ENCODE assay signal across 9 cellular contexts in the genomic region with DNA sequence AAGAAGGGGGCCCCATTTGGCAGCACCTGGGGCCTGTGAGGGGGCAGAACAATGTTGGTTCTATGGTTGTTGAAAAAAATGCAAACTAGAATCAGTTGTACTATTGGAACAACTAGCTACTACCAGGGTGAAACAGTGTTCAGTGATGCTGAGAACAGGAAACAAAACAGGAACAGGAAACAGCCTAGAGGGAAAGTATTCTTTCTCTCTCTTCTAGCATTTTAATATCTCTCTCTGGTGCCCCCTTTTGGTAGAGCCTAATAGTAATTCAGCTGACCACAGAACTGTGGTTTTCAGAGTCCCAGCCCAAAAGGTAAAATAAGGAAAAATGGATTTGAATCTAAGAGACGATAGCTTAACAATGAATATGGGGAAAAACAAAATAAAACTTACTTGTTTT.
A peak's percentile ranks its signal among the peaks of the same experiment; 100 is the strongest.
DNase-seq lines count a peak whose midpoint lies in the region; ATAC-seq, FAIRE-seq and TF ChIP-seq lines count a peak whose summit lies in the region.
"Had no signal": no experiment of that assay in that cellular context is flagged by ENCODE, and none has a peak within 500 bp of the region (broad histone marks: within the 10 kb centered on the region; RNA-seq: fewer than 3 reads in every experiment).

No MANE protein-coding gene starts in this region.

- H2AFZ ChIP-seq in Loucy (ENCODE audit: low read length) = no peak overlapping the region

- peak; percentile 47 for TF ChIP-seq CTCF in Loucy (conservative IDR thresholded peaks at IDR 0.05; ENCODE audit: low read length)
- TF ChIP-seq CTCF in fibroblast of mammary gland (conservative IDR thresholded peaks at IDR 0.05; ENCODE audit: control insufficient read depth, insufficient read depth, low read depth, low read length) = peak; percentile 3

- no peak overlapping the region for H3K9ac ChIP-seq in Loucy (ENCODE audit: low read depth, low read length, poor library complexity, severe bottlenecking)

- H3K9me2 ChIP-seq in Loucy (replicated peaks; ENCODE audit: low read depth, low read length) = no peaks in the 10 kb centered on the region

- H3K4me3 ChIP-seq in Loucy (ENCODE audit: low read length, poor library complexity, severe bottlenecking) (no peak overlapping the region), fibroblast of mammary gland (ENCODE audit: control insufficient read depth, low read depth, low read length) (no peak overlapping the region)

- peak; percentile 26 for DNase-seq in COR-L47 (lab: John Stamatoyannopoulos, UW)
- DNase-seq in fibroblast of mammary gland (ENCODE audit: low read depth) = peak; percentile 4
- no peak for DNase-seq in glomerular visceral epithelial cell (ENCODE audit: extremely low spot score)
- no peak for DNase-seq in frontal cortex (ENCODE audit: low spot score in 2 of 2)
- no peak for DNase-seq in GM19240 (ENCODE audit: insufficient read length, low spot score)
- no peak for DNase-seq in amniotic stem cell (lab: John Stamatoyannopoulos, UW)
- DNase-seq: amygdala had no signal

- H3K27me3 ChIP-seq in Loucy (ENCODE audit: insufficient read depth, low read length, poor library complexity, severe bottlenecking) = no peaks in the 10 kb centered on the region

- no peaks in the 10 kb centered on the region for H4K20me1 ChIP-seq in Loucy (ENCODE audit: insufficient read depth, low read length, poor library complexity, severe bottlenecking)

- no peaks in the 10 kb centered on the region for H3K36me3 ChIP-seq in Loucy (ENCODE audit: insufficient read depth, low read length)

- no peaks in the 10 kb centered on the region for H3K79me2 ChIP-seq in Loucy (ENCODE audit: insufficient read depth, low read length)

- H3K4me2 ChIP-seq in Loucy (ENCODE audit: low read depth, low read length, poor library complexity, severe bottlenecking) = no peak overlapping the region

- peak; percentile 56 for ATAC-seq in GM19467 (IDR thresholded peaks at IDR 0.05; ENCODE audit: unreplicated experiment)

- no peaks in the 10 kb centered on the region for H3K4me1 ChIP-seq in Loucy (ENCODE audit: insufficient read depth, low read length, poor library complexity, severe bottlenecking)

- no peak for FAIRE-seq in frontal cortex (lab: Jason Lieb, UNC)

- no peaks in the 10 kb centered on the region for H3K9me3 ChIP-seq in Loucy (ENCODE audit: insufficient read depth, low read depth, low read length)

- H3F3A ChIP-seq in Loucy (ENCODE audit: low read depth) = no peaks in the 10 kb centered on the region

Comparison
In these comparisons a context has a peak if more than half of its experiments do, and no peak if none do; other contexts are left out.
1. DNase-seq: peak in COR-L47 (single experiment) and fibroblast of mammary gland (single experiment); none in glomerular visceral epithelial cell (single experiment), frontal cortex (0 of 2), GM19240 (single experiment) and amniotic stem cell (single experiment).